Comparison of ENCODE assay signal across 11 cellular contexts in genomic region chrX:46627700-46628405, GRCh38. TPM values are rescaled to one million over a fixed set of nuclear protein-coding genes. Genes with fewer than 3 reads are reported as not detected.
DNase-seq lines count a peak whose midpoint lies in the region; ATAC-seq and TF ChIP-seq lines count a peak whose summit lies in the region.
"Had no signal": no experiment of that assay in that cellular context is flagged by ENCODE, and none has a peak within 500 bp of the region (broad histone marks: within the 10 kb centered on the region; RNA-seq: fewer than 3 reads in every experiment).

No MANE protein-coding gene starts in this region.

- peaks cover 43 to 50% of the 10 kb centered on the region in 2 experiments for H3K4me1 ChIP-seq in neutrophil (ENCODE audit: control insufficient read depth in 1 of 2, insufficient read depth in 1 of 2, low read depth in 1 of 2, low read length in 1 of 2)

- peaks cover 28% of the 10 kb centered on the region for H3K36me3 Mint-ChIP-seq in activated CD4-positive, alpha-beta memory T cell treated with anti-CD3 and anti-CD28 coated beads, Interleukin-2, amount 10 ng/mL, durations not matched to agents 7 days and 5 days (ENCODE audit: low read depth)

- TF ChIP-seq CTCF in neutrophil (IDR thresholded peaks at IDR 0.05) = no peak

- H3K4me3 ChIP-seq in neutrophil (ENCODE audit: low read depth in 1 of 2, low read length in 1 of 2) = no peak overlapping the region

- ATAC-seq in GM18861 (IDR thresholded peaks at IDR 0.05; ENCODE audit: unreplicated experiment) (peak; percentile 21), HG02973 (IDR thresholded peaks at IDR 0.05; ENCODE audit: unreplicated experiment) (no peak)

- no peaks in the 10 kb centered on the region for H3K9me3 Mint-ChIP-seq in activated CD4-positive, alpha-beta memory T cell treated with anti-CD3 and anti-CD28 coated beads, Interleukin-2, amount 10 ng/mL, durations not matched to agents 7 days and 5 days

- H3K27ac Mint-ChIP-seq in activated CD4-positive, alpha-beta memory T cell treated with anti-CD3 and anti-CD28 coated beads, Interleukin-2, amount 10 ng/mL, durations not matched to agents 7 days and 5 days = peak overlapping the region; percentile 80

- peak overlapping the region; percentile 98 for H3K27ac ChIP-seq in neutrophil

- peaks cover 42% of the 10 kb centered on the region for H3K4me1 Mint-ChIP-seq in activated CD4-positive, alpha-beta memory T cell treated with anti-CD3 and anti-CD28 coated beads, Interleukin-2, amount 10 ng/mL, durations not matched to agents 7 days and 5 days

- no peak overlapping the region for H3K4me3 Mint-ChIP-seq in activated CD4-positive, alpha-beta memory T cell treated with anti-CD3 and anti-CD28 coated beads, Interleukin-2, amount 10 ng/mL, durations not matched to agents 7 days and 5 days

- POLR2A ChIA-PET in HEK293T (lab: Yijun Ruan, JAX) = no interaction called here
- POLR2A ChIA-PET in activated CD4-positive, alpha-beta memory T cell treated with anti-CD3 and anti-CD28 coated beads, Interleukin-2, amount 10 ng/mL, durations not matched to agents 7 days and 5 days (lab: Charles Lee) = interaction anchor here (0.8 to 3.8 kb wide), 4 partner anchors 14 to 53 kb away, joined by 3 to 19 read pairs (median 4); no protein-coding TSS in a partner anchor

- DNase-seq in HEK293T (ENCODE audit: extremely low spot score) = peak; percentile 24
- DNase-seq in activated CD4-positive, alpha-beta memory T cell treated with anti-CD3 and anti-CD28 coated beads, Interleukin-2, amount 10 ng/mL, durations not matched to agents 7 days and 5 days = no peak
- no peak for DNase-seq in effector CD8-positive, alpha-beta T cell (lab: John Stamatoyannopoulos, UW)
- DNase-seq in NOMO-1 (lab: John Stamatoyannopoulos, UW; ENCODE audit: unreplicated experiment in 2 of 2) = no peak
- no peak for DNase-seq in C1 segment of cervical spinal cord (lab: John Stamatoyannopoulos, UW)
- DNase-seq: cortex of kidney, midbrain, NCI-H510A had no signal

- no peaks in the 10 kb centered on the region for H3K27me3 ChIP-seq in neutrophil

- no peaks in the 10 kb centered on the region for H3K27me3 Mint-ChIP-seq in activated CD4-positive, alpha-beta memory T cell treated with anti-CD3 and anti-CD28 coated beads, Interleukin-2, amount 10 ng/mL, durations not matched to agents 7 days and 5 days

- CTCF ChIA-PET in HEK293T (lab: Yijun Ruan, JAX) = no interaction called here
- CTCF ChIA-PET in activated CD4-positive, alpha-beta memory T cell treated with anti-CD3 and anti-CD28 coated beads, Interleukin-2, amount 10 ng/mL, durations not matched to agents 7 days and 5 days (lab: Charles Lee) = interaction anchor here (1.4 kb wide), 1 partner anchor 55 kb away, joined by 4 read pairs; no protein-coding TSS in a partner anchor

- H3K36me3 ChIP-seq in neutrophil = no peaks in the 10 kb centered on the region

- H3K9me3 ChIP-seq in neutrophil = no peaks in the 10 kb centered on the region

TF ChIP-seq in HEK293T, 16 proteins besides CTCF, POLR2A, EP300 and RAD21:
- TF ChIP-seq PKNOX1 (IDR thresholded peaks at IDR 0.05) (peak; percentile 63), TARDBP (IDR thresholded peaks at IDR 0.05) (no peak), SUZ12 (IDR thresholded peaks at IDR 0.05) (no peak), BHLHE40 (IDR thresholded peaks at IDR 0.05; ENCODE audit: borderline replicate concordance) (no peak), FOXK2 (IDR thresholded peaks at IDR 0.05) (no peak), LEF1 (IDR thresholded peaks at IDR 0.05; ENCODE audit: borderline replicate concordance) (no peak)
TF ChIP-seq in HEK293T: peak in this region for 1.

RNA-seq across cellular contexts. Expression of gene CHST7, which starts 54.3 kb away (rescaled TPM):
- 10 to 100 TPM; 11.5 to 11.8 TPM for total RNA-seq in activated CD4-positive, alpha-beta memory T cell treated with anti-CD3 and anti-CD28 coated beads, Interleukin-2, amount 10 ng/mL, durations not matched to agents 7 days and 5 days
